In the genomic region with DNA sequence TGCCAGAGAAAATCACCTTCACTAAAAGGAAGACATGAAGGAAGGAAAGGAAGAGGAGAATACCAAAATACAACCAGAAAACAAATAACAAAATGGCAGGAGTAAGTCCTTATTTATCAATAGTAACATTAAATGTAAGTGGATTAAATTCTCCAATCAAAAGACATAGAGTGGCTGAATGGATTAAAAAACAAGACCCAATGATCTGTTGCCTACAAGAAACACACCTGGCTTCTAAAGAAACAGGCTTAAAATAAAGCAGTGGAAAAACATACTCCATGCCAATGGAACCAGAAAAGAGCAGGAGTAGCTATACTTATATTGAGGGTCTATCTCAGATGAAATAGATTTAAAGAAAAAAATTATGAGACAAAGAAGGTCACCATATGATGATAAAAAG, we compare ENCODE assay signal across 3 cellular contexts.
TF ChIP-seq lines count a peak whose summit lies in the region.

No MANE protein-coding gene starts in this region.

TF ChIP-seq in HCT116, 20 proteins besides CTCF, POLR2A, EP300 and RAD21:
- TF ChIP-seq YY1 (IDR thresholded peaks at IDR 0.05; ENCODE audit: extremely low read depth, insufficient replicate concordance, low read depth, low read length), result no peak
- TF ChIP-seq CBX3 (IDR thresholded peaks at IDR 0.05; ENCODE audit: low read depth), result peak; percentile 35; the same call in 1 of the 2 replicates
- TF ChIP-seq TCF7L2 (IDR thresholded peaks at IDR 0.05; ENCODE audit: borderline replicate concordance, extremely low read depth, insufficient read depth, insufficient read length), result no peak
- TF ChIP-seq, protein P1, sequence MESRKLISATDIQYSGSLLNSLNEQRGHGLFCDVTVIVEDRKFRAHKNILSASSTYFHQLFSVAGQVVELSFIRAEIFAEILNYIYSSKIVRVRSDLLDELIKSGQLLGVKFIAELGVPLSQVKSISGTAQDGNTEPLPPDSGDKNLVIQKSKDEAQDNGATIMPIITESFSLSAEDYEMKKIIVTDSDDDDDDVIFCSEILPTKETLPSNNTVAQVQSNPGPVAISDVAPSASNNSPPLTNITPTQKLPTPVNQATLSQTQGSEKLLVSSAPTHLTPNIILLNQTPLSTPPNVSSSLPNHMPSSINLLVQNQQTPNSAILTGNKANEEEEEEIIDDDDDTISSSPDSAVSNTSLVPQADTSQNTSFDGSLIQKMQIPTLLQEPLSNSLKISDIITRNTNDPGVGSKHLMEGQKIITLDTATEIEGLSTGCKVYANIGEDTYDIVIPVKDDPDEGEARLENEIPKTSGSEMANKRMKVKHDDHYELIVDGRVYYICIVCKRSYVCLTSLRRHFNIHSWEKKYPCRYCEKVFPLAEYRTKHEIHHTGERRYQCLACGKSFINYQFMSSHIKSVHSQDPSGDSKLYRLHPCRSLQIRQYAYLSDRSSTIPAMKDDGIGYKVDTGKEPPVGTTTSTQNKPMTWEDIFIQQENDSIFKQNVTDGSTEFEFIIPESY (IDR thresholded peaks at IDR 0.05; ENCODE audit: extremely low read depth, insufficient replicate concordance, low read length), result no peak
- TF ChIP-seq CEBPB (IDR thresholded peaks at IDR 0.05; ENCODE audit: low read depth), result no peak

TF ChIP-seq in HEK293, 187 proteins besides CTCF, POLR2A, EP300 and RAD21:
- TF ChIP-seq KLF1 (tag by site-specific recombination; IDR thresholded peaks at IDR 0.05), result no peak
- peak; percentile 92 for TF ChIP-seq SETDB1 (IDR thresholded peaks at IDR 0.05; ENCODE audit: insufficient read length, low read length)
- no peak for TF ChIP-seq MZF1 (tag by site-specific recombination; IDR thresholded peaks at IDR 0.05; ENCODE audit: borderline replicate concordance)
- no peak for TF ChIP-seq BCL11B (tag by site-specific recombination; IDR thresholded peaks at IDR 0.05; ENCODE audit: low read depth)

TF ChIP-seq in K562, 482 proteins besides CTCF, POLR2A, EP300 and RAD21:
- no peak for TF ChIP-seq ZEB2 (IDR thresholded peaks at IDR 0.05)
- TF ChIP-seq RFX7 (CRISPR knock-in tag; IDR thresholded peaks at IDR 0.05), result no peak
- TF ChIP-seq ZNF507 (tag; conservative IDR thresholded peaks at IDR 0.05), result peak; percentile 98
- no peak for TF ChIP-seq ZNF146 (CRISPR knock-in tag; IDR thresholded peaks at IDR 0.05; ENCODE audit: unreplicated experiment)
- no peak for TF ChIP-seq ZNF212 (CRISPR knock-in tag; IDR thresholded peaks at IDR 0.05)
- TF ChIP-seq MAZ (CRISPR knock-in tag; conservative IDR thresholded peaks at IDR 0.05 in 1 of 2, IDR thresholded peaks at IDR 0.05 in 1 of 2), result no peak
- peak; percentile 79 for TF ChIP-seq ZNF354B (CRISPR knock-in tag; IDR thresholded peaks at IDR 0.05)
- no peak for TF ChIP-seq POLR2G (IDR thresholded peaks at IDR 0.05; ENCODE audit: low read depth, low read length)
